In the genomic region with DNA sequence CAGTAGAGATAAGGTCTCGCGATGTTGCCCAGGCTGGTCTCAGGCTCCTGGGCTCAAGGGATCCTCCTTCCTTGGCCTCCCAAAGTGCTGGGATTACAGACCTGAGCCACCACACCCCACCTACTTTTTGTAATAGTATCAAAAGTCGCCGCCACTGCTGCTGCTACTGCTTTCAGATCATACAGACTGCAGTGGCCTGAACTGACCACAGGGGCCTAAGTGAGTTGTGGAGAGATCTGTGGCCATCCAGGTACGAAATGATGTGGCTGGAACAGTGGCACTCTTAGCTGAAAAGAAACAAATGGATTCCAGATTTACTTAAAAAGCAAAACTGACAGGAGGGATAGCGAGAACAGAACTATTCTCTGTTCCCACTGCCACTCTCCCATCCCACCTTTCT, we compare ENCODE assay signal across 13 cellular contexts. TPM values are rescaled to one million over a fixed set of nuclear protein-coding genes. Genes with fewer than 3 reads are reported as not detected.
DNase-seq lines count a peak whose midpoint lies in the region; ATAC-seq, FAIRE-seq and TF ChIP-seq lines count a peak whose summit lies in the region.
"Had no signal": no experiment of that assay in that cellular context is flagged by ENCODE, and none has a peak within 500 bp of the region (broad histone marks: within the 10 kb centered on the region; RNA-seq: fewer than 3 reads in every experiment).

No MANE protein-coding gene starts in this region.

- H3K9ac ChIP-seq in GM12878 (ENCODE audit: control insufficient read depth, insufficient read depth, low read length) = no peak overlapping the region
- H3K9ac ChIP-seq in neural progenitor cell = no peak overlapping the region

- ATAC-seq in GM12878 (peak; percentile 77), HG03442 (IDR thresholded peaks at IDR 0.05; ENCODE audit: unreplicated experiment) (no peak)

- peaks cover 5% of the 10 kb centered on the region for H3K27me3 Mint-ChIP-seq in neural progenitor cell (ENCODE audit: insufficient read depth, low read depth)

- H2AFZ ChIP-seq in GM12878 (ENCODE audit: control insufficient read depth, low read depth, low read length) = no peak overlapping the region
- H2AFZ ChIP-seq in neural progenitor cell (replicated peaks) = no peak overlapping the region

- H3K79me2 ChIP-seq in GM12878 (ENCODE audit: control insufficient read depth, insufficient read depth, low read length) (no peaks in the 10 kb centered on the region), neural progenitor cell (ENCODE audit: low read depth) (no peaks in the 10 kb centered on the region)

- no peak overlapping the region for H3K4me3 Mint-ChIP-seq in neural progenitor cell
- H3K4me3 Mint-ChIP-seq: activated naive CD4-positive, alpha-beta T cell treated with anti-CD3 and anti-CD28 coated beads for 36 hours had no signal

- RAD21 ChIA-PET in GM12878 (lab: Charles Lee; ENCODE audit: unreplicated experiment) = no interaction called here

- intact Hi-C loops in GM12878 (cut with micrococcal nuclease; ENCODE audit: unreplicated experiment) = no loop called here

- H4K20me1 ChIP-seq in GM12878 (ENCODE audit: control insufficient read depth, insufficient read depth) = no peaks in the 10 kb centered on the region
- H4K20me1 ChIP-seq in neural progenitor cell (ENCODE audit: low read depth) = no peaks in the 10 kb centered on the region

- H3K4me1 Mint-ChIP-seq in neural progenitor cell = peaks cover 12% of the 10 kb centered on the region

- no peak for TF ChIP-seq POLR2A in GM12878 (IDR thresholded peaks at IDR 0.05; ENCODE audit: low read depth, low read length)

- 66% methylated on average over 6 of the region's 6 CpGs for WGBS in GM12878 (ENCODE audit: insufficient coverage, insufficient replicate concordance, low lambda C conversion rate, missing lambda C conversion rate)

- H3K4me2 ChIP-seq in GM12878 (ENCODE audit: control insufficient read depth, insufficient read depth) (no peak overlapping the region), neural progenitor cell (no peak overlapping the region)

- H3F3A ChIP-seq in neural progenitor cell (ENCODE audit: low read depth) = peaks cover under 1% of the 10 kb centered on the region

- no peak for TF ChIP-seq EP300 in GM12878 (IDR thresholded peaks at IDR 0.05; ENCODE audit: borderline replicate concordance in 1 of 2, control insufficient read depth in 1 of 2, low read depth in 2 of 2, low read length in 2 of 2)

- no peak overlapping the region for H3K27ac Mint-ChIP-seq in neural progenitor cell
- H3K27ac Mint-ChIP-seq: activated naive CD4-positive, alpha-beta T cell treated with anti-CD3 and anti-CD28 coated beads for 36 hours had no signal

- SMC1A ChIA-PET in GM12878 (lab: Charles Lee; ENCODE audit: uncharacterized antibody, unreplicated experiment) = no interaction called here

- no peaks in the 10 kb centered on the region for H3K36me3 ChIP-seq in GM06990 (ENCODE audit: control insufficient read depth, insufficient read depth, low read length)
- no peaks in the 10 kb centered on the region for H3K36me3 ChIP-seq in GM12878 (ENCODE audit: control insufficient read depth in 2 of 2, insufficient read depth in 2 of 2, low read length in 1 of 2)
- no peaks in the 10 kb centered on the region for H3K36me3 ChIP-seq in neural progenitor cell
- H3K36me3 ChIP-seq: upper lobe of left lung had no signal

- BruUV-seq in GM12878 (replicated peaks; lab: Mats Ljungman, UMichigan) = no TSS peak

- TF ChIP-seq RAD21 in GM12878 (IDR thresholded peaks at IDR 0.05; ENCODE audit: insufficient read depth, low read depth, low read length) = peak; percentile 41; the same call in 1 of the 2 replicates

- no peaks in the 10 kb centered on the region for H3K36me3 Mint-ChIP-seq in neural progenitor cell

- H3K9me3 Mint-ChIP-seq in neural progenitor cell = no peaks in the 10 kb centered on the region
- H3K9me3 Mint-ChIP-seq: activated naive CD4-positive, alpha-beta T cell treated with anti-CD3 and anti-CD28 coated beads for 36 hours had no signal

- H3K4me1 ChIP-seq in GM12878 (ENCODE audit: control insufficient read depth, insufficient read depth, low read length) = peaks cover 7% of the 10 kb centered on the region
- no peaks in the 10 kb centered on the region for H3K4me1 ChIP-seq in neural progenitor cell

- CTCF ChIA-PET in GM12878 (lab: Yijun Ruan, JAX) = interaction anchor here (0.7 kb wide), 1 partner anchor 35 kb away, joined by 3 read pairs; no protein-coding TSS in a partner anchor

- FAIRE-seq in GM12878 (lab: Jason Lieb, UNC) = no peak

- H3K27ac ChIP-seq in GM12878 (ENCODE audit: control insufficient read depth, insufficient read depth) (no peak overlapping the region), neural progenitor cell (no peak overlapping the region)
- H3K27ac ChIP-seq: SK-N-MC, upper lobe of left lung had no signal

- H3K4me3 ChIP-seq in GM06990 (replicated peaks; ENCODE audit: low read depth, low read length) (no peak overlapping the region), GM12878 (no peak overlapping the region), neural progenitor cell (no peak overlapping the region)
- H3K4me3 ChIP-seq: SK-N-MC, upper lobe of left lung had no signal

- H3K9me3 ChIP-seq in GM12878 (replicated peaks; ENCODE audit: control insufficient read depth, insufficient read depth, low read length) = no peaks in the 10 kb centered on the region
- H3K9me3 ChIP-seq in neural progenitor cell (ENCODE audit: low read depth) = no peaks in the 10 kb centered on the region
- H3K9me3 ChIP-seq: upper lobe of left lung had no signal

- H3K27me3 ChIP-seq in GM06990 (replicated peaks; ENCODE audit: control insufficient read depth, insufficient read depth, low read length) (no peaks in the 10 kb centered on the region), GM12878 (replicated peaks in 1 of 2; ENCODE audit: control insufficient read depth in 2 of 2, insufficient read depth in 2 of 2, low read length in 1 of 2) (no peaks in the 10 kb centered on the region), neural progenitor cell (no peaks in the 10 kb centered on the region)
- H3K27me3 ChIP-seq: upper lobe of left lung had no signal

- TF ChIP-seq CTCF in GM06990 (IDR thresholded peaks at IDR 0.05; ENCODE audit: insufficient read depth, low read length, poor library complexity, severe bottlenecking) = peak; percentile 25
- peak in 2 of 3 experiments; percentile 34 to 41; a peak in 2 of 6 replicates for TF ChIP-seq CTCF in GM12878 (IDR thresholded peaks at IDR 0.05 in 2 of 3, conservative IDR thresholded peaks at IDR 0.05 in 1 of 3; ENCODE audit: control insufficient read depth in 2 of 3, extremely low read depth in 1 of 3, insufficient read depth in 1 of 3, low read depth in 3 of 3, low read length in 3 of 3)
- TF ChIP-seq CTCF in neural progenitor cell (IDR thresholded peaks at IDR 0.05) = peak; percentile 45

- in situ Hi-C loops in GM12878 (cut with MboI) = no loop called here

- POLR2A ChIA-PET in GM12878 (lab: Charles Lee) = interaction anchor here (0.5 kb wide), 1 partner anchor 9 kb away, joined by 7 read pairs; no protein-coding TSS in a partner anchor

- no peak for DNase-seq in GM06990 (ENCODE audit: extremely low read depth, insufficient read length)
- DNase-seq in HuH-7 (ENCODE audit: low spot score) = peak; percentile 55
- no peak for DNase-seq in GM12878 (ENCODE audit: low read depth, low spot score)
- DNase-seq in neural progenitor cell (ENCODE audit: low spot score) = peak; percentile 54
- no peak for DNase-seq in stimulated activated CD4-positive, alpha-beta T cell treated with anti-CD3 and anti-CD28 coated beads, Interleukin-4, amount 100 ng/mL, for 24 hours
- no peak for DNase-seq in inferior parietal cortex (ENCODE audit: extremely low spot score)
- DNase-seq: activated naive CD4-positive, alpha-beta T cell treated with anti-CD3 and anti-CD28 coated beads for 36 hours; Kasumi-1; NCI-H510A treated with DMSO at 0.1 percent for 48 hours; right cardiac atrium; upper lobe of left lung had no signal

TF ChIP-seq in GM12878, 131 proteins besides CTCF, POLR2A, EP300 and RAD21:
- TF ChIP-seq RUNX3 (IDR thresholded peaks at IDR 0.05; ENCODE audit: low read length) (peak; percentile 31; the same call in 1 of the 2 replicates), ZNF207 (IDR thresholded peaks at IDR 0.05; ENCODE audit: borderline replicate concordance) (no peak)

RNA-seq across cellular contexts. Expression of gene POMC, which starts 32.9 kb away (rescaled TPM):
- not detected in 2 replicates for total RNA-seq in GM12878 (2013; cell fraction: nucleolus; rRNA removed)
- total RNA-seq in GM12878 (2014; rRNA removed) = 10.3 and 14.7 TPM in 2 replicates
- 1.0 and 1.3 TPM in 2 replicates for total RNA-seq in GM12878 (2014; rRNA removed; fragmentation: Illumina TruSeq; extraction: Trizol)
- total RNA-seq in GM12878 (2021) = 6.2 and 6.8 TPM in 2 replicates
- polyA plus RNA-seq in GM12878 (2011; ENCODE audit: low read depth) = 1.3 TPM
- 0.05 TPM in 1 of 2 replicates, not detected in the other for polyA plus RNA-seq in GM12878 (2011; rRNA removed)
- polyA plus RNA-seq in GM12878 (2011; cell fraction: cytosol; rRNA removed) = 0.19 and 0.30 TPM in 2 replicates
- 0.15 and 0.25 TPM in 2 replicates for polyA plus RNA-seq in GM12878 (2011; cell fraction: nucleus; rRNA removed)
- 5.3 and 5.4 TPM in 2 replicates for polyA plus RNA-seq in GM12878 (2012)
- polyA plus RNA-seq in GM12878 (2014; fragmentation: Illumina TruSeq; extraction: Trizol) = 0.15 TPM in 1 of 2 replicates, not detected in the other
- under 1 TPM in 1 of 2 experiments, not detected in 1; 0.11 TPM for polyA plus RNA-seq in GM12878 (2014; fragmentation: Nextera tagmentation; extraction: Ambion mirVana)
- polyA plus RNA-seq in GM12878 (2014; rRNA removed) = 11.9 and 12.7 TPM in 2 replicates
- 10 to 100 TPM; 11.0 to 11.7 TPM for polyA plus RNA-seq in GM12878 (2016; fragmentation: Nextera tagmentation; extraction: Ambion mirVana)
- polyA minus RNA-seq in GM12878 (2011; rRNA and poly(A)+ RNA removed) = not detected in 2 replicates
- not detected in 2 replicates for polyA minus RNA-seq in GM12878 (2011; cell fraction: cytosol; rRNA and poly(A)+ RNA removed)
- polyA minus RNA-seq in GM12878 (2011; cell fraction: nucleus; rRNA and poly(A)+ RNA removed) = not detected in 2 replicates
- not detected in 2 replicates for total RNA-seq in neural progenitor cell (ENCODE audit: low replicate concordance)

Comparison
In these comparisons a context has a peak if more than half of its experiments do, and no peak if none do; other contexts are left out.
1. DNase-seq: peak in HuH-7 (single experiment) and neural progenitor cell (single experiment); none in GM06990 (single experiment), GM12878 (single experiment), stimulated activated CD4-positive, alpha-beta T cell treated with anti-CD3 and anti-CD28 coated beads, Interleukin-4, amount 100 ng/mL, for 24 hours (single experiment) and inferior parietal cortex (single experiment).
2. Peak in every context shown above with its lines, with median percentiles within 50 percentile points of each other: CTCF ChIP-seq.